Comparison of ENCODE assay signal across 1 cellular context in the genomic region with DNA sequence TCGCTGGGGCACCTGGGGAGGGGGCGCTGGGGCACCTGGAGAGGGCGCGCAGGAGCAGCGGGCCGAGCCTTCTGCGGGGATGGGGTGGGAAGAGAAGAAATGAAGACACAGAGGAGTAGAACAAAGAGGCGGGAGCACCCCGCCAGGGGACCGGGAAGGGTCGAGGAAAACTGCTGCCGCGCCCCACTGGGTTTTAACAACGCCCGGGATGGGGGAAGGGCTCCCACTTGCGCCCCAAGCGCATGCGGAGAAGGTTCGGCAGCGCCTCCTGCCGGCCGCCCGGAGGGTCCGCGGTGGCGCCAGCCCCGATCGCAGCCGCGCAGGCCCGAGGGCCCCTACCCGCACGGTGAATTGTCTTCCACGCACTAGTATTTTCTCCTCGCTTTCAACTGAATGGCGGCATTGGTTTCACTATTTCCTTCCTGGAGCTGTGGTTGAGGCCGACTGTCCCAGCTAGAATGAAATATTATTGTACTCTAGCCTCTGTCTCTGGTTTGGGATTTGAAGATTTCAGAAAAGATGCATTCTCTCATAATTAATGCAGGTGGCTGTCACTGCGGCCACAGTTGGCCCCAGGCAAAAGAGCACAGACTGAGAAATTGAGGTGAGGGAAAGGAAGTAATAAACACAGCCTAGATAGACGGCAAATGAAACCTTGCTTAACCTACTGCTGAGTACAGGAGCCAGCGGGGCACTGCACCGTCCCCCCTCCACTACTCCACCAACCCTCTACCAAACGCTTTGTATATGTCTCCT.
TF ChIP-seq lines count a peak whose summit lies in the region.

No MANE protein-coding gene starts in this region.

TF ChIP-seq in K562, 482 proteins besides CTCF, POLR2A, EP300 and RAD21 (continued from another document and continues in another):
- TF ChIP-seq ZNF239 (CRISPR knock-in tag; IDR thresholded peaks at IDR 0.05) (no peak), SMARCC2 (IDR thresholded peaks at IDR 0.05; ENCODE audit: low read depth) (no peak), LCOR (CRISPR knock-in tag; IDR thresholded peaks at IDR 0.05) (no peak), TSC22D4 (tag; IDR thresholded peaks at IDR 0.05) (no peak), SREBF1 (IDR thresholded peaks at IDR 0.05; ENCODE audit: borderline replicate concordance, low read depth, low read length) (no peak), SAP30 (IDR thresholded peaks at IDR 0.05; ENCODE audit: borderline replicate concordance, insufficient read depth, low read depth, low read length, poor library complexity, severe bottlenecking) (no peak), ATF1 (CRISPR knock-in tag; IDR thresholded peaks at IDR 0.05) (no peak), ATF1 (tag; IDR thresholded peaks at IDR 0.05) (peak; percentile 41; the same call in 1 of the 2 replicates), KDM5B (IDR thresholded peaks at IDR 0.05; ENCODE audit: insufficient replicate concordance, low read depth, low read length) (no peak), GABPA (tag; conservative IDR thresholded peaks at IDR 0.05; ENCODE audit: low read depth) (no peak), CBFA2T2 (conservative IDR thresholded peaks at IDR 0.05) (no peak), ZNF140 (CRISPR knock-in tag; IDR thresholded peaks at IDR 0.05) (no peak), FOXK2 (conservative IDR thresholded peaks at IDR 0.05 in 1 of 2, IDR thresholded peaks at IDR 0.05 in 1 of 2; ENCODE audit: low read depth in 2 of 2) (no peak), ATF7 (IDR thresholded peaks at IDR 0.05) (peak; percentile 33; the same call in 1 of the 2 replicates), ZNF696 (CRISPR knock-in tag; conservative IDR thresholded peaks at IDR 0.05) (no peak), SRSF1 (IDR thresholded peaks at IDR 0.05; ENCODE audit: low read depth, low read length) (0 out of 2 replicates have a peak, but pooled peaks have one; percentile 31), RREB1 (CRISPR knock-in tag; IDR thresholded peaks at IDR 0.05) (no peak), OTX1 (CRISPR knock-in tag; IDR thresholded peaks at IDR 0.05) (no peak; the same call in 1 of the 2 replicates), ZNF407 (IDR thresholded peaks at IDR 0.05; ENCODE audit: low read depth) (no peak), HNRNPLL (IDR thresholded peaks at IDR 0.05; ENCODE audit: low read depth, low read length, poor library complexity, severe bottlenecking) (peak; percentile 38), MTF1 (CRISPR knock-in tag; IDR thresholded peaks at IDR 0.05; ENCODE audit: borderline replicate concordance) (no peak), ZNF76 (CRISPR knock-in tag; IDR thresholded peaks at IDR 0.05; ENCODE audit: borderline replicate concordance) (no peak), ILF3 (IDR thresholded peaks at IDR 0.05; ENCODE audit: borderline replicate concordance) (no peak), NONO (IDR thresholded peaks at IDR 0.05; ENCODE audit: low read depth in 2 of 2, low read length in 1 of 2) (no peak; a peak in 1 of 4 replicates), ZBTB7A (IDR thresholded peaks at IDR 0.05; ENCODE audit: borderline replicate concordance, control insufficient read depth, low read depth, low read length) (peak; percentile 93), ZNF165 (CRISPR knock-in tag; IDR thresholded peaks at IDR 0.05; ENCODE audit: borderline replicate concordance) (no peak), BACH1 (tag; IDR thresholded peaks at IDR 0.05) (no peak), THAP7 (CRISPR knock-in tag; IDR thresholded peaks at IDR 0.05) (no peak), RBM17 (IDR thresholded peaks at IDR 0.05; ENCODE audit: borderline replicate concordance, low read depth, low read length) (no peak), KLF16 (IDR thresholded peaks at IDR 0.05) (0 out of 2 replicates have a peak, but pooled peaks have one; percentile 56), HOXB6 (CRISPR knock-in tag; IDR thresholded peaks at IDR 0.05; ENCODE audit: borderline replicate concordance) (no peak), KAT7 (CRISPR knock-in tag; IDR thresholded peaks at IDR 0.05; ENCODE audit: borderline replicate concordance) (no peak), DACH1 (IDR thresholded peaks at IDR 0.05; ENCODE audit: partially characterized antibody) (no peak), STAT5A (IDR thresholded peaks at IDR 0.05; ENCODE audit: borderline replicate concordance, low read length) (no peak), SIN3A (IDR thresholded peaks at IDR 0.05; ENCODE audit: borderline replicate concordance in 2 of 2, control insufficient read depth in 1 of 2, low read depth in 2 of 2, low read length in 2 of 2) (no peak), HIVEP1 (CRISPR knock-in tag; IDR thresholded peaks at IDR 0.05) (no peak), ZNF561 (CRISPR knock-in tag; conservative IDR thresholded peaks at IDR 0.05) (no peak), PCBP1 (IDR thresholded peaks at IDR 0.05; ENCODE audit: low read depth, low read length, poor library complexity, severe bottlenecking) (peak; percentile 21), MCM7 (IDR thresholded peaks at IDR 0.05) (no peak), LEF1 (IDR thresholded peaks at IDR 0.05) (no peak), ZNF384 (IDR thresholded peaks at IDR 0.05; ENCODE audit: low read depth, low read length) (no peak), CREB5 (CRISPR knock-in tag; IDR thresholded peaks at IDR 0.05) (no peak), BRD9 (IDR thresholded peaks at IDR 0.05; ENCODE audit: low read depth, partially characterized antibody) (no peak), NUFIP1 (IDR thresholded peaks at IDR 0.05; ENCODE audit: partially characterized antibody) (no peak), CBX2 (IDR thresholded peaks at IDR 0.05; ENCODE audit: insufficient read depth, low read length, poor library complexity, severe bottlenecking) (no peak)
- TF ChIP-seq, protein P1, sequence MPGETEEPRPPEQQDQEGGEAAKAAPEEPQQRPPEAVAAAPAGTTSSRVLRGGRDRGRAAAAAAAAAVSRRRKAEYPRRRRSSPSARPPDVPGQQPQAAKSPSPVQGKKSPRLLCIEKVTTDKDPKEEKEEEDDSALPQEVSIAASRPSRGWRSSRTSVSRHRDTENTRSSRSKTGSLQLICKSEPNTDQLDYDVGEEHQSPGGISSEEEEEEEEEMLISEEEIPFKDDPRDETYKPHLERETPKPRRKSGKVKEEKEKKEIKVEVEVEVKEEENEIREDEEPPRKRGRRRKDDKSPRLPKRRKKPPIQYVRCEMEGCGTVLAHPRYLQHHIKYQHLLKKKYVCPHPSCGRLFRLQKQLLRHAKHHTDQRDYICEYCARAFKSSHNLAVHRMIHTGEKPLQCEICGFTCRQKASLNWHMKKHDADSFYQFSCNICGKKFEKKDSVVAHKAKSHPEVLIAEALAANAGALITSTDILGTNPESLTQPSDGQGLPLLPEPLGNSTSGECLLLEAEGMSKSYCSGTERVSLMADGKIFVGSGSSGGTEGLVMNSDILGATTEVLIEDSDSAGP (CRISPR knock-in tag; IDR thresholded peaks at IDR 0.05) = no peak
